6 cellular contexts compared by ENCODE assay signal in the genomic region with DNA sequence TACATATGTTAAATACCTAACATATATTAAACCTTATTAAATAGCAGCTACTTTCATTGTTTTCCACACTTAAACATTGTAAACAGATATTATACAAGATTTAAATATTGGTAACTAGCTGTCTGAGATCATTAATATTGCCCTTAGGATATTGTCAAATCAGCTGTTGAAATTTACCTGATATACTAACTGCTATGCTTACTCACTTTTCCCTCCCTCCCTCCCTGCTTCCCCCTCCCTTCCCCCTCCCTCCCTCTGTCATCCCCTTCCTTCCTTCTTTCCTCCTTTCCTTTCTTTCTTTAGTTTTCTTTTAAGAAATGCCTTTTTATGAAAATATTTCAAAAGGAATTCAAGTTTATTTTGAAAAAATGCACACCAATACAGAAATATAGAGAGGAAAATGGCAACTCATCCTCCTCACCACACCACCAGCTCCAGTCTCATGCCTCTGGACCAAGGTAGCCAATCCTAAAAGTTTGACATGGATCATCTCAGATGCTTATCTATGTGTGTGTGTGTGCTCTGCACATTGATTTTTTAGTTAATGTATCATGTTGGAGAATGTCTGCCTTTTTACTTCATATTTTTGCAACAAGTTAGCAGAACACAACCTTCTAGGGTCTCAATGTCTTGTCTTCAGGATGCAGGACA. TPM values are rescaled to one million over a fixed set of nuclear protein-coding genes. Genes with fewer than 3 reads are reported as not detected.
"Had no signal": no experiment of that assay in that cellular context is flagged by ENCODE, and none has a peak within 500 bp of the region (broad histone marks: within the 10 kb centered on the region; RNA-seq: fewer than 3 reads in every experiment).

No MANE protein-coding gene starts in this region.

RNA-seq across cellular contexts. Expression of gene CTAGE6, which starts 41.8 kb away (rescaled TPM):
- total RNA-seq: M059J, OCI-LY7, PC-9, Right ventricle myocardium inferior, SJCRH30, SK-MEL-5 had no signal
